In the genomic region with DNA sequence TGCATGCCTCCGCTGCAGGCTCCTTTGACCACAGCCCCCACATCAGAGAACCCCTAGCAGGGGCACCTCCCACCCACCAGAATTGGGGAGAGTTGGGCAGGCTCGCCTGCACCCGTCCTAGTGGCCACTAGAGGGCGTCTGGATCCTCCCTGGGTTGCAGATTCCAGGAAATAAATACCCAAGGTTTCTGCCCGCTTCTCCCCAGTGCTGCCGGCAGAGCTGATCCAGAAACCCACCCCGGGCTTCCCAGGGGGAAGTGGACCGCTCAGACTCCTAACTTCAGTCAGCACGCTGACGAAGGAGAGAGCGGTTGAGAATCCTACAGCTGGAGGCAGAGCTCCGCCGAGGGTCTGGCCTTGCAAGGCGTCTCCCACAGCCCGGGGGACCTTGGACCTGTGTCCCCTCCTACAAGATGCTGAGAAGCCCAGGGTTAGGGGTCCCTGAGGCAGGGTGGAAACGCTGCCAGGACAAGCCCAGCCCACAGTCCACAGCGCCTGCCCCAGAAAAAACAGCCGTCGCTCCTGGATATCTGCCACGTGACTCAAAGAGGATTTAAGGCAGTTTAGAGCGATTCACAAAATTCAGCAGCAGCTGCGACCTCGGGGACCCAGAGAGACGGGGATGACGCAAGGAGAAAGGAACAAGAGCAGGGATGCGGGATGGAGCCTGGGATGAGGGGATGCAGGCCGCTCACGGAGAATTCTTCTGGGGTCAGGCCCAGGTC, we compare ENCODE assay signal across 8 cellular contexts. TPM values are rescaled to one million over a fixed set of nuclear protein-coding genes. Genes with fewer than 3 reads are reported as not detected.
DNase-seq lines count a peak whose midpoint lies in the region; ATAC-seq and TF ChIP-seq lines count a peak whose summit lies in the region.

No MANE protein-coding gene starts in this region.

- DNase-seq in GF-D8 (lab: John Stamatoyannopoulos, UW) (peak; percentile 5), HFF-Myc (ENCODE audit: extremely low read depth, low read depth) (no peak), NCI-H524 (lab: John Stamatoyannopoulos, UW) (peak; percentile 77 to 81), activated T-cell treated with anti-CD3 and anti-CD28 coated beads for 1 hour (ENCODE audit: low read depth) (peak; percentile 33), erythroblast (lab: John Stamatoyannopoulos, UW) (peak; percentile 13 to 45), mucosa of gallbladder (ENCODE audit: low spot score) (peak; percentile 66)
- DNase-seq in stimulated activated CD8-positive, alpha-beta memory T cell treated with anti-CD3 and anti-CD28 coated beads, Interleukin-2, amount 100 ng/mL, for 48 hours (ENCODE audit: low read depth in 2 of 2), result peak; percentile 25 to 30

- TF ChIP-seq CTCF in HFF-Myc (IDR thresholded peaks at IDR 0.05; ENCODE audit: low read depth, low read length, missing control alignments), result peak; percentile 98

- TF ChIP-seq POLR2A in erythroblast (IDR thresholded peaks at IDR 0.05; ENCODE audit: low read length), result no peak

- no peak for ATAC-seq in GM18517 (IDR thresholded peaks at IDR 0.05; ENCODE audit: unreplicated experiment)

- H3K4me3 ChIP-seq in HFF-Myc (replicated peaks; ENCODE audit: low read depth, low read length), result peak overlapping the region; percentile 24; the same call in 1 of the 2 replicates

RNA-seq across cellular contexts. Expression of gene PHACTR3, which starts 32.6 kb away (rescaled TPM):
- total RNA-seq in mucosa of gallbladder, result 6.9 TPM
